15 cellular contexts compared by ENCODE assay signal in the genomic region with DNA sequence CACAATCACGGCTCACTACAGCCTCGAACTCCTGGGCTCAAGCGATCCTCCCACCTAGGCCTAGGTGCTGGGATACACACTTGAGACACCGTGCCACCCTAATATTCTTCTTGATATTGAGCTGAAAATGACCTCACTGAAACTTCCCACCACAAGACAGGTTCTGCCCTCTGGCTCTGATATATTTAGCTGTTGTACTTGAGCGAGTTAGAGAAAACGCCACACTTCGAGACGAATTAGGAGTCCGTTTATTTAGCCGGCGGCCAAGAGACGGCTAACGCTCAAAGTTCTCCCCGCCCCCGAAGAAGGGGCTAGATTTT. TPM values are rescaled to one million over a fixed set of nuclear protein-coding genes. Genes with fewer than 3 reads are reported as not detected.
DNase-seq lines count a peak whose midpoint lies in the region; ATAC-seq and TF ChIP-seq lines count a peak whose summit lies in the region.
"Had no signal": no experiment of that assay in that cellular context is flagged by ENCODE, and none has a peak within 500 bp of the region (broad histone marks: within the 10 kb centered on the region; RNA-seq: fewer than 3 reads in every experiment).

No MANE protein-coding gene starts in this region.

- DNase-seq in activated naive CD4-positive, alpha-beta T cell treated with anti-CD3 and anti-CD28 coated beads, Interleukin-2, amount 10 ng/mL, durations not matched to agents 7 days and 5 days = no peak
- DNase-seq in activated naive CD4-positive, alpha-beta T cell (lab: John Stamatoyannopoulos, UW) = no peak
- no peak for DNase-seq in activated CD4-positive, alpha-beta memory T cell treated with anti-CD3 and anti-CD28 coated beads, Interleukin-2, amount 10 ng/mL, durations not matched to agents 7 days and 5 days
- no peak for DNase-seq in immature natural killer cell
- DNase-seq in ascending aorta (ENCODE audit: low spot score in 2 of 2) = no peak
- no peak for DNase-seq in stimulated activated naive CD4-positive, alpha-beta T cell (lab: John Stamatoyannopoulos, UW)
- DNase-seq: IMR-90; NCI-H1436 treated with DMSO at 0.1 percent for 48 hours; NCI-H526; RPMI8226; stimulated activated CD4-positive, alpha-beta T cell treated with anti-CD3 and anti-CD28 coated beads, Interleukin-15, amount 100 ng/mL, for 24 hours; T-helper 9 cell had no signal

- H3K4me3 ChIP-seq in ascending aorta = no peak overlapping the region
- H3K4me3 ChIP-seq: ovary had no signal

- H3K27ac ChIP-seq in ascending aorta = no peak overlapping the region

- no peaks in the 10 kb centered on the region for H3K4me1 ChIP-seq in ascending aorta

- no peaks in the 10 kb centered on the region for H3K9me3 ChIP-seq in ascending aorta

- peaks cover 92% of the 10 kb centered on the region for H3K4me1 Mint-ChIP-seq in activated naive CD4-positive, alpha-beta T cell treated with anti-CD3 and anti-CD28 coated beads, Interleukin-2, amount 10 ng/mL, durations not matched to agents 7 days and 5 days
- H3K4me1 Mint-ChIP-seq in activated CD4-positive, alpha-beta memory T cell treated with anti-CD3 and anti-CD28 coated beads, Interleukin-2, amount 10 ng/mL, durations not matched to agents 7 days and 5 days = peaks cover 89% of the 10 kb centered on the region
- peaks cover 90 to 93% of the 10 kb centered on the region in 2 donors for H3K4me1 Mint-ChIP-seq in immature natural killer cell
- peaks cover 86% of the 10 kb centered on the region for H3K4me1 Mint-ChIP-seq in stimulated activated naive CD8-positive, alpha-beta T cell treated with anti-CD3 and anti-CD28 coated beads, Interleukin-15, Interleukin-2, amounts not matched to agents 100 ng/mL and 50 ng/mL, for 24 hours (ENCODE audit: low read depth)

- peak overlapping the region; percentile 97 for H3K27ac Mint-ChIP-seq in activated naive CD4-positive, alpha-beta T cell treated with anti-CD3 and anti-CD28 coated beads, Interleukin-2, amount 10 ng/mL, durations not matched to agents 7 days and 5 days
- H3K27ac Mint-ChIP-seq in activated CD4-positive, alpha-beta memory T cell treated with anti-CD3 and anti-CD28 coated beads, Interleukin-2, amount 10 ng/mL, durations not matched to agents 7 days and 5 days = peak overlapping the region; percentile 92
- peak overlapping the region; percentile 91 to 97 (median 95) for H3K27ac Mint-ChIP-seq in immature natural killer cell
- H3K27ac Mint-ChIP-seq in stimulated activated naive CD8-positive, alpha-beta T cell treated with anti-CD3 and anti-CD28 coated beads, Interleukin-15, Interleukin-2, amounts not matched to agents 100 ng/mL and 50 ng/mL, for 24 hours = peak overlapping the region; percentile 93

- H3K9me3 Mint-ChIP-seq in activated naive CD4-positive, alpha-beta T cell treated with anti-CD3 and anti-CD28 coated beads, Interleukin-2, amount 10 ng/mL, durations not matched to agents 7 days and 5 days = peaks cover 11% of the 10 kb centered on the region
- H3K9me3 Mint-ChIP-seq in activated CD4-positive, alpha-beta memory T cell treated with anti-CD3 and anti-CD28 coated beads, Interleukin-2, amount 10 ng/mL, durations not matched to agents 7 days and 5 days = peaks cover 8% of the 10 kb centered on the region
- H3K9me3 Mint-ChIP-seq in immature natural killer cell = no peaks in the 10 kb centered on the region
- peaks cover 13% of the 10 kb centered on the region for H3K9me3 Mint-ChIP-seq in stimulated activated naive CD8-positive, alpha-beta T cell treated with anti-CD3 and anti-CD28 coated beads, Interleukin-15, Interleukin-2, amounts not matched to agents 100 ng/mL and 50 ng/mL, for 24 hours

- ATAC-seq in GM19467 (IDR thresholded peaks at IDR 0.05; ENCODE audit: unreplicated experiment) = no peak

- no peaks in the 10 kb centered on the region for H3K27me3 ChIP-seq in ascending aorta
- H3K27me3 ChIP-seq: ovary had no signal

- TF ChIP-seq CTCF in ascending aorta (IDR thresholded peaks at IDR 0.05) = no peak

- peak overlapping the region; percentile 80 for H3K4me3 Mint-ChIP-seq in activated naive CD4-positive, alpha-beta T cell treated with anti-CD3 and anti-CD28 coated beads, Interleukin-2, amount 10 ng/mL, durations not matched to agents 7 days and 5 days
- peak overlapping the region; percentile 78 for H3K4me3 Mint-ChIP-seq in activated CD4-positive, alpha-beta memory T cell treated with anti-CD3 and anti-CD28 coated beads, Interleukin-2, amount 10 ng/mL, durations not matched to agents 7 days and 5 days
- H3K4me3 Mint-ChIP-seq in immature natural killer cell = peak overlapping the region; percentile 76 to 88 (median 85)
- H3K4me3 Mint-ChIP-seq in stimulated activated naive CD8-positive, alpha-beta T cell treated with anti-CD3 and anti-CD28 coated beads, Interleukin-15, Interleukin-2, amounts not matched to agents 100 ng/mL and 50 ng/mL, for 24 hours = peak overlapping the region; percentile 79

- H3K36me3 Mint-ChIP-seq in activated naive CD4-positive, alpha-beta T cell treated with anti-CD3 and anti-CD28 coated beads, Interleukin-2, amount 10 ng/mL, durations not matched to agents 7 days and 5 days = peaks cover 84% of the 10 kb centered on the region
- peaks cover 91% of the 10 kb centered on the region for H3K36me3 Mint-ChIP-seq in activated CD4-positive, alpha-beta memory T cell treated with anti-CD3 and anti-CD28 coated beads, Interleukin-2, amount 10 ng/mL, durations not matched to agents 7 days and 5 days (ENCODE audit: low read depth)
- peaks cover 26 to 34% (median 26%) of the 10 kb centered on the region in 3 donors for H3K36me3 Mint-ChIP-seq in immature natural killer cell
- peaks cover 84% of the 10 kb centered on the region for H3K36me3 Mint-ChIP-seq in stimulated activated naive CD8-positive, alpha-beta T cell treated with anti-CD3 and anti-CD28 coated beads, Interleukin-15, Interleukin-2, amounts not matched to agents 100 ng/mL and 50 ng/mL, for 24 hours (ENCODE audit: low read depth)

- CTCF ChIA-PET in activated naive CD4-positive, alpha-beta T cell treated with anti-CD3 and anti-CD28 coated beads, Interleukin-2, amount 10 ng/mL, durations not matched to agents 7 days and 5 days (lab: Charles Lee) = interaction anchor here (1.3 to 1.7 kb wide), 3 partner anchors 11 to 251 kb away, joined by 3 to 5 read pairs (median 5); no protein-coding TSS in a partner anchor
- CTCF ChIA-PET in activated CD4-positive, alpha-beta memory T cell treated with anti-CD3 and anti-CD28 coated beads, Interleukin-2, amount 10 ng/mL, durations not matched to agents 7 days and 5 days (lab: Charles Lee) = interaction anchor here (1.5 to 2.4 kb wide), 4 partner anchors 13 to 205 kb away, joined by 4 to 16 read pairs (median 5); no protein-coding TSS in a partner anchor

- peaks cover 18 to 29% of the 10 kb centered on the region in 2 donors for H3K36me3 ChIP-seq in ascending aorta
- H3K36me3 ChIP-seq: ovary had no signal

- POLR2A ChIA-PET in activated CD4-positive, alpha-beta memory T cell treated with anti-CD3 and anti-CD28 coated beads, Interleukin-2, amount 10 ng/mL, durations not matched to agents 7 days and 5 days (lab: Charles Lee) = interaction anchor here (0.8 to 2.4 kb wide), 15 partner anchors 9 to 268 kb away, joined by 3 to 29 read pairs (median 4); a partner anchor contains a TSS

- intact Hi-C loops in ascending aorta (cut with DNase I) = no loop called here

- no peaks in the 10 kb centered on the region for H3K27me3 Mint-ChIP-seq in activated naive CD4-positive, alpha-beta T cell treated with anti-CD3 and anti-CD28 coated beads, Interleukin-2, amount 10 ng/mL, durations not matched to agents 7 days and 5 days
- H3K27me3 Mint-ChIP-seq in activated CD4-positive, alpha-beta memory T cell treated with anti-CD3 and anti-CD28 coated beads, Interleukin-2, amount 10 ng/mL, durations not matched to agents 7 days and 5 days = no peaks in the 10 kb centered on the region
- H3K27me3 Mint-ChIP-seq in immature natural killer cell (ENCODE audit: low read depth in 3 of 3) = peaks cover 13 to 41% (median 39%) of the 10 kb centered on the region in 3 donors
- no peaks in the 10 kb centered on the region for H3K27me3 Mint-ChIP-seq in stimulated activated naive CD8-positive, alpha-beta T cell treated with anti-CD3 and anti-CD28 coated beads, Interleukin-15, Interleukin-2, amounts not matched to agents 100 ng/mL and 50 ng/mL, for 24 hours

RNA-seq across cellular contexts. Expression of a gene that starts 17.9 kb away (rescaled TPM):
- 100 to 1,000 TPM; 129 to 133 TPM for total RNA-seq in activated CD4-positive, alpha-beta memory T cell treated with anti-CD3 and anti-CD28 coated beads, Interleukin-2, amount 10 ng/mL, durations not matched to agents 7 days and 5 days
- polyA plus RNA-seq in immature natural killer cell = 100 to 1,000 TPM in 1 of 3 donors, 10 to 100 TPM in 2; 69.4 to 121 (median 74.5) TPM
- 25.0 TPM for total RNA-seq in ascending aorta

RNA-seq across cellular contexts. Expression of a gene that starts 55.8 kb away (rescaled TPM):
- 10 to 100 TPM; 16.7 to 17.8 TPM for total RNA-seq in activated CD4-positive, alpha-beta memory T cell treated with anti-CD3 and anti-CD28 coated beads, Interleukin-2, amount 10 ng/mL, durations not matched to agents 7 days and 5 days
- polyA plus RNA-seq in immature natural killer cell = under 1 TPM in 2 of 3 donors, not detected in 1; 0.21 to 0.40 TPM
- total RNA-seq in ascending aorta = 29.1 TPM
